ENCODE assay signal across 8 cellular contexts in the genomic region with DNA sequence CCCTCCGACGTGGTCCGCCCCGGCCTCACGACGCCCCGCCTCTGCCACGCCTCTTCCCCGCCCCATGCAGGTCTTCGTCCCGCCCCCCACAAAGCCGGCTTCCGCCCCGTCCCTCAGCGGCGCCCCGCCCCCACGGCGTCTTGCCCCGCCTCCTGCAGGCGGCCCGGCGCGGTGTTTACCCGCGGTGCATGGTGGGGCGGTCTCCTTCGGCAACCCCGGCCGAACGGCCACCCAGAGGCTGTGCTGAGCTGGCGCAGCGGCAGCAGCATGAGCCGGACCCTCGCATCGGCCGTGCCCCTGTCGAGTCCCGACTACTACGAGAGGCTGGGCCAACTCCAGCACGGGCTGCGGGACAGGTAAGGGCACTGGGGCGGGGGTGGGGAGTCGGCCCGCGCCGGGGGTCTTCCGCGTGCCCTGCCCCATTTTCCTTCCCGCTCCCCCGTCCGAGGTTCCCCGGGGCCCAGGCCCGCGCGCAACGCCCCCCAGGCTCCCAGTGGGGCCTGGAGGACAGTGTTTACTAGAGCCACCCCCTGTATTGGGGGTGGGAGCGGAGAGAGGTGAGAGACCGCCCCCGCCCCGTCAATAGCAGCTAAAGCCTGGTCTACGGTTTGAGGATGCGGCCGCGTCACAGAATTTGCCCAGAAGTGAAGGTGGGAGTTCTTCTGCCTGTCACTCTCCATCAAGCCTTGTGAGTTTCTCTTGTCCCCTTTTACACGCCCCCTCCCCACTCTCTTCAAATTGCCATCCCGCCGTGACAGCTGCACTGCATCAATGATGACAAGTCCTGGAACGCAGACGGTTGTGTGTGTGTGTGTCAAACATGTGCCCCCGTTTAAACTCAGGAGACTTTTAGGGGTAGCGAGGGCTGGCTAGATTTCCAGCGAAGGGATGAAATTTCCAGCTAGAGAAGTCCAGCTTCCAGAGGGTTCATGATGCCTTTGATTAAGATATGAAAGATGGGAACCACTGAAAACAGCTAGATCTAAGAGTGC. TPM values are rescaled to one million over a fixed set of nuclear protein-coding genes. Genes with fewer than 3 reads are reported as not detected.
A peak's percentile ranks its signal among the peaks of the same experiment; 100 is the strongest.
DNase-seq lines count a peak whose midpoint lies in the region; ATAC-seq and TF ChIP-seq lines count a peak whose summit lies in the region.

KIZ (plus strand) TSS at position 234 of the 992 bp plus-strand sequence; CDS start at position 268, 34 bp downstream.

- H3K4me1 ChIP-seq in HUES48 (ENCODE audit: control insufficient read depth, insufficient read depth, low read length) (peaks cover 32% of the 10 kb centered on the region), NT2/D1 (ENCODE audit: insufficient read depth, insufficient read length) (no peaks in the 10 kb centered on the region)

- H3K4me3 ChIP-seq in HUES48 (ENCODE audit: low read depth, low read length) (peak within 1 kb of the TSS; percentile 81), NT2/D1 (ENCODE audit: insufficient read length, low read depth) (peak within 1 kb of the TSS; percentile 71)

- H3K27me3 ChIP-seq in HUES48 (ENCODE audit: control insufficient read depth, insufficient read depth, low read length), result no peaks in the 10 kb centered on the region
- H3K27me3 ChIP-seq in NT2/D1 (ENCODE audit: insufficient read depth, insufficient read length), result no peaks in the 10 kb centered on the region

- in situ Hi-C loops in endometrial microvascular endothelial cells (cut with HindIII; ENCODE audit: inconsistent ontology term, low pct_unique_long_range_greater_than_20kb, low sequenced_read_pairs), result no loop called here

- DNase-seq in Calu3, result peak; percentile 87
- DNase-seq in NT2/D1 (ENCODE audit: low read depth, low spot score), result peak; percentile 89
- DNase-seq in activated CD8-positive, alpha-beta memory T cell treated with anti-CD3 and anti-CD28 coated beads, Interleukin-2, amount 50 U/mL, for 24 hours (ENCODE audit: extremely low read depth), result peak; percentile 89
- DNase-seq in middle frontal gyrus (ENCODE audit: extremely low spot score, low spot score), result peak; percentile 88
- DNase-seq in stimulated activated CD8-positive, alpha-beta memory T cell treated with anti-CD3 and anti-CD28 coated beads, Interleukin-2, amount 100 ng/mL, for 48 hours (ENCODE audit: low read depth in 2 of 2), result peak; percentile 97 to 98

- no TSS peak for BruUV-seq in Calu3 (replicated peaks; lab: Mats Ljungman, UMichigan)

- peak within 1 kb of the TSS; percentile 86 for H3K27ac ChIP-seq in HUES48 (ENCODE audit: low read depth, low read length)

- no peak within 1 kb of the TSS for H3K27ac Mint-ChIP-seq in Calu3 (ENCODE audit: unreplicated experiment)

- H3K9ac ChIP-seq in HUES48 (ENCODE audit: low read depth, low read length) (peak within 1 kb of the TSS; percentile 52), NT2/D1 (ENCODE audit: insufficient read length, low read depth) (peak within 1 kb of the TSS; percentile 70)

- H3K27me3 Mint-ChIP-seq in Calu3 (ENCODE audit: unreplicated experiment), result no peaks in the 10 kb centered on the region

- peak; percentile 95 for ATAC-seq in GM21390 (IDR thresholded peaks at IDR 0.05; ENCODE audit: unreplicated experiment)

- H3K4me3 Mint-ChIP-seq in Calu3 (ENCODE audit: low read depth, unreplicated experiment), result peak within 1 kb of the TSS; percentile 76

- intact Hi-C loops in Calu3 (cut with micrococcal nuclease; ENCODE audit: unreplicated experiment), result no loop called here

- H3K36me3 ChIP-seq in HUES48 (ENCODE audit: control insufficient read depth, insufficient read depth, low read length) (0 out of 2 replicates have a peak, but pooled peaks cover under 1% of the 10 kb centered on the region), NT2/D1 (ENCODE audit: insufficient read depth, insufficient read length, low read length) (no peaks in the 10 kb centered on the region)

- H3K9me3 Mint-ChIP-seq in Calu3 (ENCODE audit: low read depth, unreplicated experiment), result no peaks in the 10 kb centered on the region

- peaks cover 12% of the 10 kb centered on the region for H3K36me3 Mint-ChIP-seq in Calu3 (ENCODE audit: insufficient read depth, unreplicated experiment)

- H3K9me3 ChIP-seq in HUES48 (ENCODE audit: control insufficient read depth, insufficient read depth, low read length), result no peaks in the 10 kb centered on the region
- H3K9me3 ChIP-seq in NT2/D1 (ENCODE audit: insufficient read depth, low read length), result no peaks in the 10 kb centered on the region

- TF ChIP-seq CTCF in Calu3 (IDR thresholded peaks at IDR 0.05; ENCODE audit: unreplicated experiment), result no peak

- CTCF ChIA-PET in Calu3 (lab: Charles Lee), result no interaction called here

- no peaks in the 10 kb centered on the region for H3K4me1 Mint-ChIP-seq in Calu3 (ENCODE audit: low read depth, unreplicated experiment)

RNA-seq across cellular contexts. Expression of gene KIZ, which starts in this region (rescaled TPM):
- total RNA-seq in Calu3 (2022) (2.6 and 3.3 TPM in 2 replicates), endometrial microvascular endothelial cells (ENCODE audit: inconsistent ontology term) (28.0 TPM)

Comparison
In these comparisons a context has a peak if more than half of its experiments do, and no peak if none do; other contexts are left out.
1. Peak in every context shown above with its lines: DNase-seq, ATAC-seq, H3K4me3 ChIP-seq and H3K27ac ChIP-seq.